Comparison of ENCODE assay signal across 18 cellular contexts in genomic region chr15:100168787-100169186, GRCh38.
DNase-seq lines count a peak whose midpoint lies in the region; ATAC-seq, FAIRE-seq and TF ChIP-seq lines count a peak whose summit lies in the region.
"Had no signal": no experiment of that assay in that cellular context is flagged by ENCODE, and none has a peak within 500 bp of the region (broad histone marks: within the 10 kb centered on the region; RNA-seq: fewer than 3 reads in every experiment).

No MANE protein-coding gene starts in this region.

- DNase-seq in caudate nucleus (lab: John Stamatoyannopoulos, UW): no peak
- no peak for DNase-seq in esophagus squamous epithelium (lab: John Stamatoyannopoulos, UW)
- DNase-seq in sigmoid colon: no peak
- DNase-seq in small intestine: no peak
- DNase-seq in activated naive CD4-positive, alpha-beta T cell treated with anti-CD3 and anti-CD28 coated beads, Interleukin-2, amount 50 U/mL, for 72 hours (ENCODE audit: low spot score in 2 of 2): no peak
- DNase-seq in Peyer's patch: no peak
- no peak for DNase-seq in left cardiac atrium
- DNase-seq: BE2C; Caco-2; CD8-positive, alpha-beta memory T cell; DND-41; GDM1; HCEC 1CT; HFFc6 had no signal

- no peaks in the 10 kb centered on the region for H3K36me3 Mint-ChIP-seq in activated naive CD4-positive, alpha-beta T cell treated with anti-CD3 and anti-CD28 coated beads, Interleukin-2, amount 50 U/mL, for 72 hours

- no peak for ATAC-seq in activated naive CD4-positive, alpha-beta T cell treated with anti-CD3 and anti-CD28 coated beads, Interleukin-2, amount 50 U/mL, for 72 hours
- no peak for ATAC-seq in left cardiac atrium
- ATAC-seq: A549 had no signal

- peak overlapping the region; percentile 4 for H3K27ac ChIP-seq in caudate nucleus (ENCODE audit: low read depth, low read length)
- H3K27ac ChIP-seq in esophagus squamous epithelium: peak overlapping the region in 3 of 4 donors; percentile 50 to 77 (median 75)
- peak overlapping the region; percentile 47 to 72 (median 60) for H3K27ac ChIP-seq in sigmoid colon
- H3K27ac ChIP-seq in small intestine (ENCODE audit: low read depth in 1 of 2, low read length in 1 of 2): peak overlapping the region in 1 of 2 donors; percentile 15
- H3K27ac ChIP-seq in Peyer's patch: peak overlapping the region in 1 of 4 donors; percentile 68
- H3K27ac ChIP-seq: A549, HL-60 had no signal

- intact Hi-C loops in esophagus squamous epithelium (cut with DNase I): no loop called here
- intact Hi-C loops in sigmoid colon (cut with DNase I): no loop called here
- intact Hi-C loops in left cardiac atrium (cut with DNase I): no loop called here

- H3K36me3 ChIP-seq in esophagus squamous epithelium (no peaks in the 10 kb centered on the region), sigmoid colon (no peaks in the 10 kb centered on the region), small intestine (ENCODE audit: control insufficient read depth in 2 of 2, insufficient read depth in 2 of 2, low read length in 2 of 2) (no peaks in the 10 kb centered on the region), Peyer's patch (no peaks in the 10 kb centered on the region)
- H3K36me3 ChIP-seq: BE2C had no signal

- H3K27me3 ChIP-seq in esophagus squamous epithelium (no peaks in the 10 kb centered on the region), sigmoid colon (no peaks in the 10 kb centered on the region), small intestine (ENCODE audit: control insufficient read depth in 2 of 2, insufficient read depth in 2 of 2, low read length in 2 of 2) (no peaks in the 10 kb centered on the region), Peyer's patch (no peaks in the 10 kb centered on the region)
- H3K27me3 ChIP-seq: BE2C had no signal

- H3K9me3 ChIP-seq in esophagus squamous epithelium: peaks cover 0 to 26% (median 20%) of the 10 kb centered on the region in 3 donors
- H3K9me3 ChIP-seq in sigmoid colon: peaks cover 4 to 16% (median 10%) of the 10 kb centered on the region in 4 donors
- peaks cover 1% of the 10 kb centered on the region for H3K9me3 ChIP-seq in small intestine (ENCODE audit: control insufficient read depth, low read depth)
- H3K9me3 ChIP-seq in Peyer's patch: peaks cover 0 to 23% (median 3%) of the 10 kb centered on the region in 4 donors

- no peak for FAIRE-seq in small intestine (lab: Jason Lieb, UNC)
- FAIRE-seq: A549, GM12892, GM19239 had no signal

- no peak overlapping the region for H3K27ac Mint-ChIP-seq in activated naive CD4-positive, alpha-beta T cell treated with anti-CD3 and anti-CD28 coated beads, Interleukin-2, amount 50 U/mL, for 72 hours
- H3K27ac Mint-ChIP-seq: HFFc6 had no signal

- TF ChIP-seq CTCF in esophagus squamous epithelium (IDR thresholded peaks at IDR 0.05) (no peak), sigmoid colon (IDR thresholded peaks at IDR 0.05) (no peak), Peyer's patch (IDR thresholded peaks at IDR 0.05) (no peak)

- 85 to 94% methylated on average over 3 to 4 of the region's 11 CpGs for WGBS in esophagus squamous epithelium, 2 donors
- 94 to 96% methylated on average over 11 of the region's 11 CpGs for WGBS in sigmoid colon, 2 donors
- 94 to 96% (median 95%) methylated on average over 11 of the region's 11 CpGs for WGBS in small intestine, 3 donors

- H3K9me3 Mint-ChIP-seq in activated naive CD4-positive, alpha-beta T cell treated with anti-CD3 and anti-CD28 coated beads, Interleukin-2, amount 50 U/mL, for 72 hours: peaks cover 0 to 5% of the 10 kb centered on the region in 2 donors

- TF ChIP-seq POLR2A in esophagus squamous epithelium (IDR thresholded peaks at IDR 0.05): no peak
- TF ChIP-seq POLR2A in sigmoid colon (IDR thresholded peaks at IDR 0.05): no peak
- TF ChIP-seq POLR2A in Peyer's patch (IDR thresholded peaks at IDR 0.05): no peak

- no peaks in the 10 kb centered on the region for H3K4me1 ChIP-seq in esophagus squamous epithelium
- H3K4me1 ChIP-seq in sigmoid colon: peaks cover 2 to 26% (median 19%) of the 10 kb centered on the region in 4 donors
- peaks cover 0 to 2% of the 10 kb centered on the region in 2 donors for H3K4me1 ChIP-seq in small intestine (ENCODE audit: control insufficient read depth in 2 of 2, insufficient read depth in 1 of 2, low read depth in 1 of 2, low read length in 1 of 2)
- no peaks in the 10 kb centered on the region for H3K4me1 ChIP-seq in Peyer's patch
- H3K4me1 ChIP-seq: A549, BE2C, Caco-2 had no signal

- TF ChIP-seq EP300 in sigmoid colon (IDR thresholded peaks at IDR 0.05): no peak

- H3K4me3 ChIP-seq in esophagus squamous epithelium: no peak overlapping the region
- H3K4me3 ChIP-seq in sigmoid colon: no peak overlapping the region
- no peak overlapping the region for H3K4me3 ChIP-seq in small intestine (ENCODE audit: low read depth in 1 of 2, low read length in 2 of 2)
- no peak overlapping the region for H3K4me3 ChIP-seq in Peyer's patch
- H3K4me3 ChIP-seq: A549 had no signal
